8 cellular contexts compared by ENCODE assay signal in the genomic region with DNA sequence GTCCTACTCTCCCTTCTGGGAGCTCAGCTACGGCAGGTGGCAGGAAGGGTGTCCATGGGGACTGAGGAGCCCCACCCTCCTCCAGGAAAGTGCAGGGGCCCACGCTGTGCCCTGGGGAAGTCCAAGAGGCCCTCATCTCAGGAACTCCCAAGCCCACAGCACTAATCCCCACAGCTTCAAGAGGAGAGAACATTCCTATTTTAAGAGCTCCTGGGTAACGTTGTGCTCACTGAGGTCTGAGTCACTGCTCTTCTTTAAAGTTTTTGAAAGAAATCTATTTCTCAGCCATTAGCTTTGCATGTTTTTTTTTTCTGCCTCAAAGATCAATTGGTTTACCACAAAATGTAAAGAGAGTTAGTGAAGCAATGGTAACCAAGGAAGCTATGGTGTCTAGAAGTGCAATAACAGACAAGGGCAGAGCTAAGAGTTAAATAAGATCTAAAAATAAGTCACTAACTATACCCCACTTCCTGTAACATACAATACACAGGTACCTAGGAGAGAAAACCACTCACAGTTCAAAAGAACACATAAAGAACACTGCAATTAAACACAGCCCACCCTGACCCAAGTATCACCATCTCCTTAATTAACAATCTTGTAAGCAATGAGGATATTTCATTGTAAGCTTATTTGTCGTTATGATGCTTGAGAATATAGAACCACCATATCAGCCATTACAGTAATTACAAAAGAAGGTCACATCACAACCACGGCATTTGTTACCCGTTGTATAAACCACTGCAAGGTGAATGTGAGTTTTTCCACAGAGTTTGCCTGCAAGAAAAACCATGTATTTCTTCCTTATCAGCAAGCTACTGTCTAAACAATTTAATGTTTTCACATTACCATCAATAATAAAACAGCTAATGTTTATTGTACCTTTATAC.
DNase-seq lines count a peak whose midpoint lies in the region; ATAC-seq and TF ChIP-seq lines count a peak whose summit lies in the region.

No MANE protein-coding gene starts in this region.

- ATAC-seq in GM18499 (IDR thresholded peaks at IDR 0.05; ENCODE audit: insufficient read depth, unreplicated experiment) (peak; percentile 94), GM21423 (IDR thresholded peaks at IDR 0.05; ENCODE audit: unreplicated experiment) (peak; percentile 95), HG03571 (IDR thresholded peaks at IDR 0.05; ENCODE audit: unreplicated experiment) (peak; percentile 96), left lobe of liver (no peak)

- no peak for TF ChIP-seq POLR2A in erythroblast (IDR thresholded peaks at IDR 0.05; ENCODE audit: low read length)

- DNase-seq in germinal center (ENCODE audit: low spot score) (peak; percentile 50), left lobe of liver (ENCODE audit: low spot score) (no peak), erythroblast (lab: John Stamatoyannopoulos, UW) (no peak)
- no peak for DNase-seq in stimulated activated CD4-positive, alpha-beta T cell treated with anti-CD3 and anti-CD28 coated beads, Interleukin-4, amount 100 ng/mL, for 24 hours
- no peak for DNase-seq in stimulated activated CD4-positive, alpha-beta T cell treated with anti-CD3 and anti-CD28 coated beads, Interleukin-4, amount 100 ng/mL, for 4 hours
